Comparison of ENCODE assay signal across 1 cellular context in genomic region chr1:22025368-22026154, GRCh38.
A peak's percentile ranks its signal among the peaks of the same experiment; 100 is the strongest.
TF ChIP-seq lines count a peak whose summit lies in the region.

No MANE protein-coding gene starts in this region.

TF ChIP-seq in HepG2, 621 proteins besides CTCF, POLR2A, EP300 and RAD21 (continued from another document and continues in another):
- TF ChIP-seq, protein P1, sequence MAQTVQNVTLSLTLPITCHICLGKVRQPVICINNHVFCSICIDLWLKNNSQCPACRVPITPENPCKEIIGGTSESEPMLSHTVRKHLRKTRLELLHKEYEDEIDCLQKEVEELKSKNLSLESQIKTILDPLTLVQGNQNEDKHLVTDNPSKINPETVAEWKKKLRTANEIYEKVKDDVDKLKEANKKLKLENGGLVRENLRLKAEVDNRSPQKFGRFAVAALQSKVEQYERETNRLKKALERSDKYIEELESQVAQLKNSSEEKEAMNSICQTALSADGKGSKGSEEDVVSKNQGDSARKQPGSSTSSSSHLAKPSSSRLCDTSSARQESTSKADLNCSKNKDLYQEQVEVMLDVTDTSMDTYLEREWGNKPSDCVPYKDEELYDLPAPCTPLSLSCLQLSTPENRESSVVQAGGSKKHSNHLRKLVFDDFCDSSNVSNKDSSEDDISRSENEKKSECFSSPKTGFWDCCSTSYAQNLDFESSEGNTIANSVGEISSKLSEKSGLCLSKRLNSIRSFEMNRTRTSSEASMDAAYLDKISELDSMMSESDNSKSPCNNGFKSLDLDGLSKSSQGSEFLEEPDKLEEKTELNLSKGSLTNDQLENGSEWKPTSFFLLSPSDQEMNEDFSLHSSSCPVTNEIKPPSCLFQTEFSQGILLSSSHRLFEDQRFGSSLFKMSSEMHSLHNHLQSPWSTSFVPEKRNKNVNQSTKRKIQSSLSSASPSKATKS (CRISPR knock-in tag; IDR thresholded peaks at IDR 0.05), result no peak
- TF ChIP-seq ZBTB33 (CRISPR knock-in tag; IDR thresholded peaks at IDR 0.05) (no peak), PAWR (CRISPR knock-in tag; IDR thresholded peaks at IDR 0.05; ENCODE audit: borderline replicate concordance) (no peak), ZNF784 (CRISPR knock-in tag; IDR thresholded peaks at IDR 0.05; ENCODE audit: borderline replicate concordance) (peak; percentile 70; the same call in 1 of the 2 replicates), ATF7 (IDR thresholded peaks at IDR 0.05) (no peak), ATF7 (CRISPR knock-in tag; IDR thresholded peaks at IDR 0.05) (no peak), ZBTB44 (CRISPR knock-in tag; IDR thresholded peaks at IDR 0.05) (no peak), ETV6 (CRISPR knock-in tag; conservative IDR thresholded peaks at IDR 0.05) (no peak), GTF2F1 (IDR thresholded peaks at IDR 0.05; ENCODE audit: low read length) (no peak; the same call in 1 of the 2 replicates), ZNF513 (CRISPR knock-in tag; conservative IDR thresholded peaks at IDR 0.05) (no peak), NFATC3 (CRISPR knock-in tag; IDR thresholded peaks at IDR 0.05) (no peak), NBN (conservative IDR thresholded peaks at IDR 0.05) (no peak), RCOR2 (CRISPR knock-in tag; IDR thresholded peaks at IDR 0.05) (no peak), TSC22D2 (CRISPR knock-in tag; IDR thresholded peaks at IDR 0.05; ENCODE audit: borderline replicate concordance) (no peak), DPF2 (CRISPR knock-in tag; IDR thresholded peaks at IDR 0.05; ENCODE audit: borderline replicate concordance, low read depth) (no peak), SOX13 (IDR thresholded peaks at IDR 0.05) (peak; percentile 19; the same call in 1 of the 2 replicates), SOX13 (CRISPR knock-in tag; conservative IDR thresholded peaks at IDR 0.05 in 1 of 2, IDR thresholded peaks at IDR 0.05 in 1 of 2) (no peak; a peak in 2 of 4 replicates), POLR2AphosphoS2 (IDR thresholded peaks at IDR 0.05; ENCODE audit: low read depth, low read length) (no peak), NRL (CRISPR knock-in tag; IDR thresholded peaks at IDR 0.05; ENCODE audit: borderline replicate concordance) (no peak), EHMT2 (IDR thresholded peaks at IDR 0.05; ENCODE audit: borderline replicate concordance, low read depth, low read length) (no peak), ZNF512 (CRISPR knock-in tag; IDR thresholded peaks at IDR 0.05) (peak; percentile 54; the same call in 1 of the 2 replicates), ZNF773 (CRISPR knock-in tag; IDR thresholded peaks at IDR 0.05; ENCODE audit: borderline replicate concordance) (no peak), ZNF281 (CRISPR knock-in tag; IDR thresholded peaks at IDR 0.05; ENCODE audit: borderline replicate concordance) (no peak), ZNF788 (CRISPR knock-in tag; IDR thresholded peaks at IDR 0.05; ENCODE audit: borderline replicate concordance) (peak; percentile 79), SRSF1 (optimal IDR thresholded peaks at IDR 0.05; ENCODE audit: low read depth, low read length) (peak; percentile 89), MAFF (IDR thresholded peaks at IDR 0.05; ENCODE audit: low read depth, low read length) (no peak), ZNF547 (CRISPR knock-in tag; IDR thresholded peaks at IDR 0.05) (peak; percentile 61; the same call in 1 of the 2 replicates), CREB3 (CRISPR knock-in tag; IDR thresholded peaks at IDR 0.05) (peak; percentile 81; the same call in 1 of the 2 replicates)
- TF ChIP-seq, protein P2, sequence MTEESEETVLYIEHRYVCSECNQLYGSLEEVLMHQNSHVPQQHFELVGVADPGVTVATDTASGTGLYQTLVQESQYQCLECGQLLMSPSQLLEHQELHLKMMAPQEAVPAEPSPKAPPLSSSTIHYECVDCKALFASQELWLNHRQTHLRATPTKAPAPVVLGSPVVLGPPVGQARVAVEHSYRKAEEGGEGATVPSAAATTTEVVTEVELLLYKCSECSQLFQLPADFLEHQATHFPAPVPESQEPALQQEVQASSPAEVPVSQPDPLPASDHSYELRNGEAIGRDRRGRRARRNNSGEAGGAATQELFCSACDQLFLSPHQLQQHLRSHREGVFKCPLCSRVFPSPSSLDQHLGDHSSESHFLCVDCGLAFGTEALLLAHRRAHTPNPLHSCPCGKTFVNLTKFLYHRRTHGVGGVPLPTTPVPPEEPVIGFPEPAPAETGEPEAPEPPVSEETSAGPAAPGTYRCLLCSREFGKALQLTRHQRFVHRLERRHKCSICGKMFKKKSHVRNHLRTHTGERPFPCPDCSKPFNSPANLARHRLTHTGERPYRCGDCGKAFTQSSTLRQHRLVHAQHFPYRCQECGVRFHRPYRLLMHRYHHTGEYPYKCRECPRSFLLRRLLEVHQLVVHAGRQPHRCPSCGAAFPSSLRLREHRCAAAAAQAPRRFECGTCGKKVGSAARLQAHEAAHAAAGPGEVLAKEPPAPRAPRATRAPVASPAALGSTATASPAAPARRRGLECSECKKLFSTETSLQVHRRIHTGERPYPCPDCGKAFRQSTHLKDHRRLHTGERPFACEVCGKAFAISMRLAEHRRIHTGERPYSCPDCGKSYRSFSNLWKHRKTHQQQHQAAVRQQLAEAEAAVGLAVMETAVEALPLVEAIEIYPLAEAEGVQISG (CRISPR knock-in tag; IDR thresholded peaks at IDR 0.05), result peak; percentile 100
- TF ChIP-seq, protein P3, sequence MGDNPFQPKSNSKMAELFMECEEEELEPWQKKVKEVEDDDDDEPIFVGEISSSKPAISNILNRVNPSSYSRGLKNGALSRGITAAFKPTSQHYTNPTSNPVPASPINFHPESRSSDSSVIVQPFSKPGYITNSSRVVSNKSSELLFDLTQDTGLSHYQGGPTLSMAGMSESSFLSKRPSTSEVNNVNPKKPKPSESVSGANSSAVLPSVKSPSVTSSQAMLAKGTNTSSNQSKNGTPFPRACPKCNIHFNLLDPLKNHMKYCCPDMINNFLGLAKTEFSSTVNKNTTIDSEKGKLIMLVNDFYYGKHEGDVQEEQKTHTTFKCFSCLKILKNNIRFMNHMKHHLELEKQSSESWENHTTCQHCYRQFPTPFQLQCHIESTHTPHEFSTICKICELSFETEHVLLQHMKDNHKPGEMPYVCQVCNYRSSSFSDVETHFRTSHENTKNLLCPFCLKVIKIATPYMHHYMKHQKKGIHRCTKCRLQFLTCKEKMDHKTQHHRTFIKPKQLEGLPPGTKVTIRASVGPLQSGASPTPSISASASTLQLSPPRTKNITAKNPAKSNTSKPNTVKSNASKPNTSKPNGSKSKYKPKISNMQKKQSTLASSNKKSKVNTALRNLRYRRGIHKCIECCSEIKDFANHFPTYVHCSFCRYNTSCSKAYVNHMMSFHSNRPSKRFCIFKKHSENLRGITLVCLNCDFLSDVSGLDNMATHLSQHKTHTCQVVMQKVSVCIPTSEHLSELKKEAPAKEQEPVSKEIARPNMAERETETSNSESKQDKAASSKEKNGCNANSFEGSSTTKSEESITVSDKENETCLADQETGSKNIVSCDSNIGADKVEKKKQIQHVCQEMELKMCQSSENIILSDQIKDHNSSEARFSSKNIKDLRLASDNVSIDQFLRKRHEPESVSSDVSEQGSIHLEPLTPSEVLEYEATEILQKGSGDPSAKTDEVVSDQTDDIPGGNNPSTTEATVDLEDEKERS (CRISPR knock-in tag; IDR thresholded peaks at IDR 0.05), result peak; percentile 76; the same call in 1 of the 2 replicates
